36 cellular contexts compared by ENCODE assay signal in genomic region chr3:2094941-2095340, GRCh38. TPM values are rescaled to one million over a fixed set of nuclear protein-coding genes. Genes with fewer than 3 reads are reported as not detected.
"Had no signal": no experiment of that assay in that cellular context is flagged by ENCODE, and none has a peak within 500 bp of the region (broad histone marks: within the 10 kb centered on the region; RNA-seq: fewer than 3 reads in every experiment).

No MANE protein-coding gene starts in this region.

- H3K9me3 Mint-ChIP-seq: activated CD4-positive, alpha-beta memory T cell treated with anti-CD3 and anti-CD28 coated beads for 36 hours; activated CD4-positive, alpha-beta T cell treated with anti-CD3 and anti-CD28 coated beads, Interleukin-2, amount 10 ng/mL, durations not matched to agents 24 days and 14 days; activated naive CD4-positive, alpha-beta T cell treated with anti-CD3 and anti-CD28 coated beads for 36 hours; activated naive CD8-positive, alpha-beta T cell treated with anti-CD3 and anti-CD28 coated beads for 36 hours; activated T-helper 1 cell treated with anti-CD3 and anti-CD28 coated beads, Interleukin-12 subunit alpha, Interleukin-12 subunit beta, Interleukin-2, Interleukin-4 antibody, amounts not matched to agents 30 ng/mL and 10 ng/mL and 1 ng/mL, durations not matched to agents 14 hours and 24 hours and 36 hours; activated T-helper 2 cell treated with anti-CD3 and anti-CD28 coated beads, Interferon-gamma antibody, Interleukin-2, Interleukin-4, amounts not matched to agents 10 μg/mL and 5 μg/mL and 100 μg/mL, durations not matched to agents 14 hours and 24 hours and 36 hours; T-helper 2 cell treated with Interferon-gamma antibody and Interleukin-4, amounts not matched to agents 5 μg/mL and 100 μg/mL, for 36 hours had no signal

- H3K4me1 ChIP-seq: adrenal gland, foreskin keratinocyte, gastrocnemius medialis had no signal

- H3K4me3 ChIP-seq: adrenal gland, body of pancreas, esophagus muscularis mucosa, gastrocnemius medialis, heart left ventricle had no signal

- H3K27me3 ChIP-seq: body of pancreas had no signal

- H3K27ac Mint-ChIP-seq: activated B cell treated with CpG ODN at 0.5 μM for 24 hours; activated CD4-positive, alpha-beta memory T cell treated with anti-CD3 and anti-CD28 coated beads for 36 hours; activated CD4-positive, alpha-beta T cell treated with anti-CD3 and anti-CD28 coated beads, Interleukin-2, amount 10 ng/mL, durations not matched to agents 24 days and 14 days; activated CD8-positive, alpha-beta memory T cell treated with anti-CD3 and anti-CD28 coated beads, Interleukin-2, amount 10 ng/mL, durations not matched to agents 7 days and 5 days; activated CD8-positive, alpha-beta T cell treated with anti-CD3 and anti-CD28 coated beads, Interleukin-2, amount 10 ng/mL, durations not matched to agents 7 days and 5 days; activated naive CD4-positive, alpha-beta T cell treated with anti-CD3 and anti-CD28 coated beads for 36 hours; activated naive CD4-positive, alpha-beta T cell treated with anti-CD3 and anti-CD28 coated beads, Interleukin-2, amount 50 U/mL, for 24 hours; activated naive CD8-positive, alpha-beta T cell treated with anti-CD3 and anti-CD28 coated beads for 36 hours; activated naive CD8-positive, alpha-beta T cell treated with anti-CD3 and anti-CD28 coated beads, Interleukin-2, amount 50 U/mL, for 24 hours; activated T-helper 1 cell treated with anti-CD3 and anti-CD28 coated beads, Interleukin-12 subunit alpha, Interleukin-12 subunit beta, Interleukin-2, Interleukin-4 antibody, amounts not matched to agents 30 ng/mL and 10 ng/mL and 1 ng/mL, durations not matched to agents 14 hours and 24 hours and 36 hours; activated T-helper 2 cell treated with anti-CD3 and anti-CD28 coated beads, Interferon-gamma antibody, Interleukin-2, Interleukin-4, amounts not matched to agents 10 μg/mL and 5 μg/mL and 100 μg/mL, durations not matched to agents 14 hours and 24 hours and 36 hours; effector memory CD8-positive, alpha-beta T cell; T-helper 17 cell; T-helper 2 cell treated with Interferon-gamma antibody and Interleukin-4, amounts not matched to agents 5 μg/mL and 100 μg/mL, for 36 hours had no signal

- H3K27ac ChIP-seq: adrenal gland, body of pancreas, esophagus muscularis mucosa, foreskin keratinocyte, gastrocnemius medialis, heart left ventricle, WERI-Rb-1 had no signal

- H3K9me3 ChIP-seq: adrenal gland, body of pancreas, esophagus muscularis mucosa, gastrocnemius medialis, heart left ventricle had no signal

- H3K36me3 ChIP-seq: adrenal gland, esophagus muscularis mucosa, gastrocnemius medialis, heart left ventricle, WERI-Rb-1 had no signal

- DNase-seq: activated B cell treated with CpG ODN at 0.5 μM for 24 hours; activated CD4-positive, alpha-beta memory T cell treated with anti-CD3 and anti-CD28 coated beads for 36 hours; activated CD4-positive, alpha-beta T cell treated with anti-CD3 and anti-CD28 coated beads, Interleukin-2, amount 10 ng/mL, durations not matched to agents 24 days and 14 days; activated CD8-positive, alpha-beta memory T cell treated with anti-CD3 and anti-CD28 coated beads, Interleukin-2, amount 10 ng/mL, durations not matched to agents 7 days and 5 days; activated CD8-positive, alpha-beta memory T cell treated with anti-CD3 and anti-CD28 coated beads, Interleukin-2, amount 50 U/mL, for 4 hours; activated CD8-positive, alpha-beta T cell treated with anti-CD3 and anti-CD28 coated beads, Interleukin-2, amount 10 ng/mL, durations not matched to agents 7 days and 5 days; activated effector memory CD4-positive, alpha-beta T cell treated with anti-CD3 and anti-CD28 coated beads, Interleukin-2, amount 50 U/mL, for 16 hours; activated naive CD4-positive, alpha-beta T cell treated with anti-CD3 and anti-CD28 coated beads for 36 hours; activated naive CD8-positive, alpha-beta T cell treated with anti-CD3 and anti-CD28 coated beads for 36 hours; activated naive CD8-positive, alpha-beta T cell treated with anti-CD3 and anti-CD28 coated beads, Interleukin-2, amount 50 U/mL, for 24 hours; activated T-cell treated with anti-CD3 and anti-CD28 coated beads, Interleukin-2, amount 50 U/mL, for 1 hour; activated T-cell treated with anti-CD3 and anti-CD28 coated beads, Interleukin-2, amount 50 U/mL, for 48 hours; adrenal gland; amygdala; aorta; body of pancreas; caudate nucleus; cortex of kidney; dermis blood vessel endothelial cell; effector CD4-positive, alpha-beta T cell; effector memory CD8-positive, alpha-beta T cell; erythroblast; foreskin keratinocyte; gastrocnemius medialis; glutamatergic neuron; heart left ventricle; T-helper 17 cell; T1000; WERI-Rb-1 had no signal

- H3K4me1 Mint-ChIP-seq: activated CD4-positive, alpha-beta T cell treated with anti-CD3 and anti-CD28 coated beads, Interleukin-2, amount 10 ng/mL, durations not matched to agents 24 days and 14 days had no signal

- H3K36me3 Mint-ChIP-seq: activated naive CD4-positive, alpha-beta T cell treated with anti-CD3 and anti-CD28 coated beads, Interleukin-2, amount 50 U/mL, for 24 hours; activated naive CD8-positive, alpha-beta T cell treated with anti-CD3 and anti-CD28 coated beads for 36 hours had no signal

- ATAC-seq: activated CD4-positive, CD25-positive, alpha-beta regulatory T cell treated with anti-CD3 and anti-CD28 coated beads, Interleukin-2, amount 50 U/mL, for 24 hours; activated CD8-positive, alpha-beta memory T cell treated with anti-CD3 and anti-CD28 coated beads, Interleukin-2, amount 10 ng/mL, durations not matched to agents 7 days and 5 days; activated CD8-positive, alpha-beta T cell treated with anti-CD3 and anti-CD28 coated beads, Interleukin-2, amount 10 ng/mL, durations not matched to agents 7 days and 5 days; activated naive CD8-positive, alpha-beta T cell treated with anti-CD3 and anti-CD28 coated beads, Interleukin-2, amount 50 U/mL, for 24 hours; body of pancreas; effector memory CD8-positive, alpha-beta T cell; foreskin keratinocyte; gastrocnemius medialis; heart left ventricle; T-helper 17 cell had no signal

- H3K4me3 Mint-ChIP-seq: activated B cell treated with CpG ODN at 0.5 μM for 24 hours; activated CD4-positive, alpha-beta memory T cell treated with anti-CD3 and anti-CD28 coated beads for 36 hours; activated CD4-positive, alpha-beta T cell treated with anti-CD3 and anti-CD28 coated beads, Interleukin-2, amount 10 ng/mL, durations not matched to agents 24 days and 14 days; activated CD8-positive, alpha-beta memory T cell treated with anti-CD3 and anti-CD28 coated beads, Interleukin-2, amount 10 ng/mL, durations not matched to agents 7 days and 5 days; activated CD8-positive, alpha-beta T cell treated with anti-CD3 and anti-CD28 coated beads, Interleukin-2, amount 10 ng/mL, durations not matched to agents 7 days and 5 days; activated naive CD4-positive, alpha-beta T cell treated with anti-CD3 and anti-CD28 coated beads for 36 hours; activated naive CD4-positive, alpha-beta T cell treated with anti-CD3 and anti-CD28 coated beads, Interleukin-2, amount 50 U/mL, for 24 hours; activated naive CD8-positive, alpha-beta T cell treated with anti-CD3 and anti-CD28 coated beads for 36 hours; activated naive CD8-positive, alpha-beta T cell treated with anti-CD3 and anti-CD28 coated beads, Interleukin-2, amount 50 U/mL, for 24 hours; activated T-helper 1 cell treated with anti-CD3 and anti-CD28 coated beads, Interleukin-12 subunit alpha, Interleukin-12 subunit beta, Interleukin-2, Interleukin-4 antibody, amounts not matched to agents 30 ng/mL and 10 ng/mL and 1 ng/mL, durations not matched to agents 14 hours and 24 hours and 36 hours; effector memory CD8-positive, alpha-beta T cell; T-helper 17 cell; T-helper 2 cell treated with Interferon-gamma antibody and Interleukin-4, amounts not matched to agents 5 μg/mL and 100 μg/mL, for 36 hours had no signal

RNA-seq across cellular contexts. Expression of gene CNTN4, which starts 3.7 kb away (rescaled TPM):
- total RNA-seq: activated B cell treated with CpG ODN at 0.5 μM for 24 hours; activated CD4-positive, alpha-beta memory T cell treated with anti-CD3 and anti-CD28 coated beads for 36 hours; activated CD4-positive, alpha-beta T cell treated with anti-CD3 and anti-CD28 coated beads, Interleukin-2, amount 10 ng/mL, durations not matched to agents 24 days and 14 days; activated CD8-positive, alpha-beta memory T cell treated with anti-CD3 and anti-CD28 coated beads for 36 hours; activated CD8-positive, alpha-beta memory T cell treated with anti-CD3 and anti-CD28 coated beads, Interleukin-2, amount 10 ng/mL, durations not matched to agents 7 days and 5 days; activated CD8-positive, alpha-beta T cell treated with anti-CD3 and anti-CD28 coated beads, Interleukin-2, amount 10 ng/mL, durations not matched to agents 7 days and 5 days; activated naive CD4-positive, alpha-beta T cell treated with anti-CD3 and anti-CD28 coated beads for 36 hours; activated naive CD8-positive, alpha-beta T cell treated with anti-CD3 and anti-CD28 coated beads for 36 hours; activated T-helper 1 cell treated with anti-CD3 and anti-CD28 coated beads, Interleukin-12 subunit alpha, Interleukin-12 subunit beta, Interleukin-2, Interleukin-4 antibody, amounts not matched to agents 30 ng/mL and 10 ng/mL and 1 ng/mL, durations not matched to agents 14 hours and 24 hours and 36 hours; activated T-helper 2 cell treated with anti-CD3 and anti-CD28 coated beads, Interferon-gamma antibody, Interleukin-2, Interleukin-4, amounts not matched to agents 10 μg/mL and 5 μg/mL and 100 μg/mL, durations not matched to agents 14 hours and 24 hours and 36 hours; foreskin keratinocyte; T-helper 17 cell had no signal
- polyA plus RNA-seq: foreskin keratinocyte had no signal
